Comparison of ENCODE assay signal across 14 cellular contexts in the genomic region with DNA sequence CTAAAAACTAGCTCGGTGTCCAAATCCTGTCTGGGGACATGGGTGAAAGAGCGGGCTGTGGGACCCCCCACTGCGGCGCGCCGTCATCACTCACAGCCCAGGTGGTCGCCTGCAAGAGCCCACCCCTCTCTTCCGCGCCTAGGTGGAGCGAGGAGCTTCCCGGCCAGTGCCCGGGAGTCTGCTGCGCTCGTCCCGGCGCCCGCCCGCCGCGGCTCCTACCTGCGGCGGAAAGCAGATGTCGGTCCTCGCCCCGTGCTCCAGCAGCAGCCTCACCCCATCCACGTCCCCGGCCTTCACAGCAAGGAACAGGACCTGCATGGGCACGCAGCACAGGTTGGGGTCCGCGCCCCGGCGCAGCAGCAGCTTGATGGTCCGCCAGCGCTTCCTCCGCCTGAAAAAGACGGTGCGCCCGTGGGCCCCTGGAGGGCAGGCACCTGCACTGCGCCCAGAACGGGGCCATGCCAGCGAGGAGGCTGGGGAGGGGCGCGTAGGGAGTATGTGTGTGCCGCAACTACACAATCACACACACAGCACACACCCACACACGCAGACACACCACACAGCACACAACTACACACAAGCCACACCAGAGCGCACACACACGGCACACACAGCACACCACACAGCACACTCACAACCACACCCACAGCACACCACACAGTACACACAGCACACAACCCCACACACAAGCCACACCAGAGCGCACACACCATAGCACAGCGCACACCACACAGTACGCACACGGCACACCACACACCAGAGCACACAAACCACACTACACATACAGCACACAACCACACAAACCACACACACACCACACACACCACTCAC. TPM values are rescaled to one million over a fixed set of nuclear protein-coding genes. Genes with fewer than 3 reads are reported as not detected.
DNase-seq lines count a peak whose midpoint lies in the region; ATAC-seq and TF ChIP-seq lines count a peak whose summit lies in the region.
"Had no signal": no experiment of that assay in that cellular context is flagged by ENCODE, and none has a peak within 500 bp of the region (broad histone marks: within the 10 kb centered on the region; RNA-seq: fewer than 3 reads in every experiment).

No MANE protein-coding gene starts in this region.

- intact Hi-C loops in left colon (cut with DNase I, micrococcal nuclease): no loop called here
- intact Hi-C loops in PC-9 (cut with micrococcal nuclease; ENCODE audit: unreplicated experiment): no loop called here

- CTCF ChIA-PET in CD8-positive, alpha-beta memory T cell (lab: Charles Lee): interaction anchor here (1.0 kb wide), 1 partner anchor 59 kb away, joined by 3 read pairs; no protein-coding TSS in a partner anchor
- CTCF ChIA-PET in PC-9 (lab: Charles Lee): no interaction called here

- POLR2A ChIA-PET in CD8-positive, alpha-beta memory T cell (lab: Charles Lee): no interaction called here
- POLR2A ChIA-PET in PC-9 (lab: Charles Lee; ENCODE audit: unreplicated experiment): no interaction called here

- no peak overlapping the region for H3K4me3 Mint-ChIP-seq in activated naive CD4-positive, alpha-beta T cell treated with anti-CD3 and anti-CD28 coated beads, Interleukin-2, amount 50 U/mL, for 24 hours
- peak overlapping the region in 3 of 5 experiments; percentile 38 to 69 (median 61) for H3K4me3 Mint-ChIP-seq in brain
- peak overlapping the region in 1 of 7 donors; percentile 4 for H3K4me3 Mint-ChIP-seq in CD8-positive, alpha-beta memory T cell

- H3K36me3 ChIP-seq in thoracic aorta: peaks cover 12% of the 10 kb centered on the region
- H3K36me3 ChIP-seq in CD8-positive, alpha-beta memory T cell (ENCODE audit: insufficient read depth, low read length): no peaks in the 10 kb centered on the region
- peaks cover 40% of the 10 kb centered on the region for H3K36me3 ChIP-seq in PC-9 (ENCODE audit: low read depth)
- H3K36me3 ChIP-seq: cardiac muscle cell had no signal

- peaks cover 5% of the 10 kb centered on the region; the same call in 1 of the 2 replicates for H3F3A ChIP-seq in PC-9 (ENCODE audit: insufficient read depth, low read depth)

- no peak for DNase-seq in activated naive CD4-positive, alpha-beta T cell (lab: John Stamatoyannopoulos, UW)
- no peak for DNase-seq in left colon
- DNase-seq in thoracic aorta (ENCODE audit: low spot score): no peak
- no peak for DNase-seq in GM19238 (ENCODE audit: insufficient read length, low spot score)
- no peak for DNase-seq in CD8-positive, alpha-beta memory T cell
- no peak for DNase-seq in PC-9
- DNase-seq: activated CD4-positive, alpha-beta T cell treated with anti-CD3 and anti-CD28 coated beads, Interleukin-2, amount 50 U/mL, for 48 hours; heart right ventricle; NCI-H345; SHP77 treated with DMSO at 0.1 percent for 48 hours had no signal

- H3K9me2 ChIP-seq in PC-9 (ENCODE audit: insufficient read depth): no peaks in the 10 kb centered on the region

- H2AFZ ChIP-seq in PC-9: no peak overlapping the region

- ATAC-seq in left colon (peak; percentile 14), thoracic aorta (ENCODE audit: insufficient number of reproducible peaks, low FRiP score, low read depth) (no peak)

- H3K27me3 ChIP-seq in thoracic aorta (replicated peaks; ENCODE audit: insufficient read depth) (no peaks in the 10 kb centered on the region), PC-9 (ENCODE audit: insufficient read depth, low read depth) (no peaks in the 10 kb centered on the region)
- no peaks in the 10 kb centered on the region for H3K27me3 ChIP-seq in CD8-positive, alpha-beta memory T cell (ENCODE audit: insufficient read depth, low read length, poor library complexity, severe bottlenecking)
- H3K27me3 ChIP-seq: BLaER1 treated with 17β-estradiol and CSF1 and Interleukin-3, amounts not matched to agents 10 nM and 100 nM had no signal

- H3K27ac Mint-ChIP-seq in activated naive CD4-positive, alpha-beta T cell treated with anti-CD3 and anti-CD28 coated beads, Interleukin-2, amount 50 U/mL, for 24 hours: peak overlapping the region; percentile 14
- peak overlapping the region in 1 of 5 experiments; percentile 41 for H3K27ac Mint-ChIP-seq in brain
- H3K27ac Mint-ChIP-seq in CD8-positive, alpha-beta memory T cell: peak overlapping the region in 4 of 8 donors; percentile 20 to 91 (median 55)

- no peaks in the 10 kb centered on the region for H3K79me2 ChIP-seq in PC-9 (ENCODE audit: low read depth)

- H3K4me1 ChIP-seq in thoracic aorta (ENCODE audit: control insufficient read depth in 1 of 2, low read depth in 2 of 2) (peaks cover 0 to 13% of the 10 kb centered on the region in 2 donors), PC-9 (replicated peaks; ENCODE audit: insufficient read depth) (no peaks in the 10 kb centered on the region)
- H3K4me1 ChIP-seq in CD8-positive, alpha-beta memory T cell (ENCODE audit: insufficient read depth, low read length): no peaks in the 10 kb centered on the region

- no peak overlapping the region for H3K4me2 ChIP-seq in PC-9
- H3K4me2 ChIP-seq: BLaER1 treated with 17β-estradiol and CSF1 and Interleukin-3, amounts not matched to agents 10 nM and 100 nM had no signal

- H3K27ac ChIP-seq in thoracic aorta (no peak overlapping the region), PC-9 (no peak overlapping the region)
- H3K27ac ChIP-seq in CD8-positive, alpha-beta memory T cell (ENCODE audit: low read depth, low read length): no peak overlapping the region
- H3K27ac ChIP-seq: BLaER1 treated with 17β-estradiol and CSF1 and Interleukin-3, amounts not matched to agents 10 nM and 100 nM; cardiac muscle cell; heart right ventricle had no signal

- TF ChIP-seq CTCF in brain (conservative IDR thresholded peaks at IDR 0.05) (no peak), thoracic aorta (IDR thresholded peaks at IDR 0.05) (no peak), PC-9 (conservative IDR thresholded peaks at IDR 0.05) (no peak)

- peaks cover 6% of the 10 kb centered on the region; the same call in 1 of the 2 replicates for H4K20me1 ChIP-seq in PC-9 (ENCODE audit: insufficient read depth)

- H3K9me3 ChIP-seq in thoracic aorta: no peaks in the 10 kb centered on the region
- H3K9me3 ChIP-seq in CD8-positive, alpha-beta memory T cell (ENCODE audit: low read length): no peaks in the 10 kb centered on the region
- no peaks in the 10 kb centered on the region for H3K9me3 ChIP-seq in PC-9 (ENCODE audit: insufficient read depth, low read depth)

- no peaks in the 10 kb centered on the region for H3K4me1 Mint-ChIP-seq in activated naive CD4-positive, alpha-beta T cell treated with anti-CD3 and anti-CD28 coated beads, Interleukin-2, amount 50 U/mL, for 24 hours
- peaks cover 14% of the 10 kb centered on the region for H3K4me1 Mint-ChIP-seq in brain
- H3K4me1 Mint-ChIP-seq in CD8-positive, alpha-beta memory T cell: peaks cover 3 to 11% (median 6%) of the 10 kb centered on the region in 3 donors

- H3K27me3 Mint-ChIP-seq in activated naive CD4-positive, alpha-beta T cell treated with anti-CD3 and anti-CD28 coated beads, Interleukin-2, amount 50 U/mL, for 24 hours: no peaks in the 10 kb centered on the region
- H3K27me3 Mint-ChIP-seq in brain: peaks cover 8% of the 10 kb centered on the region
- H3K27me3 Mint-ChIP-seq in CD8-positive, alpha-beta memory T cell: no peaks in the 10 kb centered on the region

- H3K9me3 Mint-ChIP-seq in activated naive CD4-positive, alpha-beta T cell treated with anti-CD3 and anti-CD28 coated beads, Interleukin-2, amount 50 U/mL, for 24 hours: no peaks in the 10 kb centered on the region
- H3K9me3 Mint-ChIP-seq in brain: peaks cover 0 to 22% (median 13%) of the 10 kb centered on the region in 5 experiments
- H3K9me3 Mint-ChIP-seq in CD8-positive, alpha-beta memory T cell: peaks cover 0 to 4% (median 0%) of the 10 kb centered on the region in 5 donors

- H3K4me3 ChIP-seq in thoracic aorta: peak overlapping the region; percentile 44
- H3K4me3 ChIP-seq in CD8-positive, alpha-beta memory T cell (ENCODE audit: low read length): no peak overlapping the region
- no peak overlapping the region for H3K4me3 ChIP-seq in PC-9
- H3K4me3 ChIP-seq: BLaER1 treated with 17β-estradiol and CSF1 and Interleukin-3, amounts not matched to agents 10 nM and 100 nM; cardiac muscle cell had no signal

- H3K36me3 Mint-ChIP-seq in activated naive CD4-positive, alpha-beta T cell treated with anti-CD3 and anti-CD28 coated beads, Interleukin-2, amount 50 U/mL, for 24 hours: peaks cover 23% of the 10 kb centered on the region
- H3K36me3 Mint-ChIP-seq in brain: peaks cover 48% of the 10 kb centered on the region
- peaks cover 16 to 42% (median 26%) of the 10 kb centered on the region in 3 donors for H3K36me3 Mint-ChIP-seq in CD8-positive, alpha-beta memory T cell

- BruUV-seq in PC-9 (replicated peaks; lab: Mats Ljungman, UMichigan): no TSS peak

RNA-seq across cellular contexts. Expression of a gene that starts 37.4 kb away (rescaled TPM):
- 7.0 TPM for polyA plus RNA-seq in brain (ENCODE audit: insufficient read depth, low read depth, low replicate concordance)
- total RNA-seq in left colon (10 to 100 TPM; 18.5 to 19.9 TPM), thoracic aorta (10 to 100 TPM; 20.0 to 44.8 TPM), PC-9 (2021) (85.7 and 94.8 TPM in 2 replicates)
- 10 to 100 TPM; 22.4 to 27.9 TPM for total RNA-seq in CD8-positive, alpha-beta memory T cell
- polyA plus RNA-seq in CD8-positive, alpha-beta memory T cell: 15.8 TPM

RNA-seq across cellular contexts. Expression of a gene that starts 39.8 kb away (rescaled TPM):
- polyA plus RNA-seq in brain (ENCODE audit: insufficient read depth, low read depth, low replicate concordance): 6.3 TPM
- total RNA-seq in left colon (1 to 10 TPM; 4.1 to 6.0 TPM), thoracic aorta (10 to 100 TPM in 1 of 2 donors, 1 to 10 TPM in 1; 5.8 to 14.3 TPM), PC-9 (2021) (10.9 and 11.5 TPM in 2 replicates)
- 1 to 10 TPM; 7.0 TPM for total RNA-seq in CD8-positive, alpha-beta memory T cell
- polyA plus RNA-seq in CD8-positive, alpha-beta memory T cell: 22.0 TPM

RNA-seq across cellular contexts. Expression of a gene that starts 47.9 kb away (rescaled TPM):
- 48.5 TPM for polyA plus RNA-seq in brain (ENCODE audit: insufficient read depth, low read depth, low replicate concordance)
- total RNA-seq in left colon (100 to 1,000 TPM in 1 of 2 donors, 10 to 100 TPM in 1; 91.4 to 107 TPM), thoracic aorta (100 to 1,000 TPM in 1 of 2 donors, 10 to 100 TPM in 1; 71.1 to 101 TPM), PC-9 (2021) (101 and 125 TPM in 2 replicates)
- total RNA-seq in CD8-positive, alpha-beta memory T cell: 10 to 100 TPM; 55.6 to 61.1 TPM
- polyA plus RNA-seq in CD8-positive, alpha-beta memory T cell: 101 TPM
